ENCODE assay signal across 1 cellular context in genomic region chr12:48683534-48683933, GRCh38.
TF ChIP-seq lines count a peak whose summit lies in the region.

No MANE protein-coding gene starts in this region.

TF ChIP-seq in HEK293, 187 proteins besides CTCF, POLR2A, EP300 and RAD21 (continued from another document and continues in another):
- TF ChIP-seq RBAK (tag by site-specific recombination; IDR thresholded peaks at IDR 0.05) (peak; percentile 63; the same call in 1 of the 2 replicates), ZNF791 (tag by site-specific recombination; IDR thresholded peaks at IDR 0.05) (0 out of 2 replicates have a peak, but pooled peaks have one; percentile 43), TRIM28 (IDR thresholded peaks at IDR 0.05; ENCODE audit: borderline replicate concordance, low read length) (no peak), HOXA7 (CRISPR knock-in tag; IDR thresholded peaks at IDR 0.05; ENCODE audit: borderline replicate concordance) (no peak), ZEB2 (tag by site-specific recombination; IDR thresholded peaks at IDR 0.05) (no peak), ZNF19 (tag by site-specific recombination; IDR thresholded peaks at IDR 0.05; ENCODE audit: low read depth) (0 out of 2 replicates have a peak, but pooled peaks have one; percentile 52), SCRT2 (tag by site-specific recombination; IDR thresholded peaks at IDR 0.05) (no peak), ZNF513 (tag by site-specific recombination; IDR thresholded peaks at IDR 0.05) (no peak), ZNF362 (tag by site-specific recombination; IDR thresholded peaks at IDR 0.05) (no peak), IKZF3 (tag by site-specific recombination; IDR thresholded peaks at IDR 0.05) (no peak), ZFHX2 (tag by site-specific recombination; conservative IDR thresholded peaks at IDR 0.05) (no peak), ZBTB6 (tag by site-specific recombination; IDR thresholded peaks at IDR 0.05) (no peak), ZNF830 (tag by site-specific recombination; IDR thresholded peaks at IDR 0.05; ENCODE audit: low read depth) (no peak), ZNF10 (tag by site-specific recombination; IDR thresholded peaks at IDR 0.05) (no peak; the same call in 1 of the 2 replicates), INSM2 (tag by site-specific recombination; IDR thresholded peaks at IDR 0.05) (no peak), ZNF692 (tag by site-specific recombination; IDR thresholded peaks at IDR 0.05) (no peak), ZSCAN5A (tag by site-specific recombination; IDR thresholded peaks at IDR 0.05) (no peak), ZSCAN18 (tag by site-specific recombination; IDR thresholded peaks at IDR 0.05) (no peak), ZNF184 (tag by site-specific recombination; IDR thresholded peaks at IDR 0.05) (no peak), ZNF239 (tag by site-specific recombination; IDR thresholded peaks at IDR 0.05) (no peak), ZNF426 (tag by site-specific recombination; IDR thresholded peaks at IDR 0.05) (peak; percentile 87), ZSCAN23 (tag by site-specific recombination; IDR thresholded peaks at IDR 0.05) (no peak), ZNF169 (tag by site-specific recombination; IDR thresholded peaks at IDR 0.05) (no peak), ZNF148 (tag by site-specific recombination; IDR thresholded peaks at IDR 0.05; ENCODE audit: borderline replicate concordance) (no peak), ZNF366 (tag by site-specific recombination; conservative IDR thresholded peaks at IDR 0.05) (no peak), ZNF423 (tag by site-specific recombination; IDR thresholded peaks at IDR 0.05) (no peak), ZNF514 (tag by site-specific recombination; IDR thresholded peaks at IDR 0.05) (no peak), ZNF350 (tag by site-specific recombination; IDR thresholded peaks at IDR 0.05) (no peak), YY1 (tag by site-specific recombination; IDR thresholded peaks at IDR 0.05) (no peak), ZBTB21 (tag by site-specific recombination; IDR thresholded peaks at IDR 0.05) (peak; percentile 76), FEZF1 (tag by site-specific recombination; IDR thresholded peaks at IDR 0.05) (no peak), ZNF623 (tag by site-specific recombination; IDR thresholded peaks at IDR 0.05) (peak; percentile 83), ZNF248 (tag by site-specific recombination; IDR thresholded peaks at IDR 0.05) (no peak), MYNN (tag by site-specific recombination; IDR thresholded peaks at IDR 0.05; ENCODE audit: borderline replicate concordance) (no peak), ZNF580 (tag by site-specific recombination; IDR thresholded peaks at IDR 0.05) (no peak), ZBTB49 (tag by site-specific recombination; IDR thresholded peaks at IDR 0.05; ENCODE audit: low read depth) (no peak), ZNF221 (tag by site-specific recombination; IDR thresholded peaks at IDR 0.05; ENCODE audit: borderline replicate concordance) (no peak), ZNF48 (tag by site-specific recombination; IDR thresholded peaks at IDR 0.05) (no peak), ZNF24 (tag by site-specific recombination; IDR thresholded peaks at IDR 0.05) (0 out of 2 replicates have a peak, but pooled peaks have one; percentile 26), WT1 (tag by site-specific recombination; IDR thresholded peaks at IDR 0.05) (no peak), YY2 (tag by site-specific recombination; IDR thresholded peaks at IDR 0.05) (no peak), ZNF624 (tag by site-specific recombination; IDR thresholded peaks at IDR 0.05) (no peak), ZNF548 (tag by site-specific recombination; IDR thresholded peaks at IDR 0.05) (no peak), REST (tag by site-specific recombination; IDR thresholded peaks at IDR 0.05) (peak; percentile 80)
